ENCODE assay signal across 9 cellular contexts in genomic region chr6:170280689-170281045, GRCh38. TPM values are rescaled to one million over a fixed set of nuclear protein-coding genes. Genes with fewer than 3 reads are reported as not detected.
DNase-seq lines count a peak whose midpoint lies in the region; ATAC-seq, FAIRE-seq and TF ChIP-seq lines count a peak whose summit lies in the region.
"Had no signal": no experiment of that assay in that cellular context is flagged by ENCODE, and none has a peak within 500 bp of the region (broad histone marks: within the 10 kb centered on the region; RNA-seq: fewer than 3 reads in every experiment).

No MANE protein-coding gene starts in this region.

- H3K4me3 ChIP-seq in breast epithelium, result peak overlapping the region in 2 of 3 donors; percentile 44 to 59
- no peak overlapping the region for H3K4me3 ChIP-seq in mammary epithelial cell (replicated peaks in 1 of 3; ENCODE audit: insufficient read depth in 1 of 3, low read depth in 2 of 3, low read length in 3 of 3)
- H3K4me3 ChIP-seq in RWPE2 (ENCODE audit: severe bottlenecking), result no peak overlapping the region
- no peak overlapping the region for H3K4me3 ChIP-seq in keratinocyte (ENCODE audit: control insufficient read depth in 2 of 3, extremely low read depth in 1 of 3, insufficient read depth in 2 of 3, low read depth in 1 of 3, low read length in 3 of 3)
- H3K4me3 ChIP-seq in upper lobe of left lung, result peak overlapping the region in 3 of 4 donors; percentile 26 to 35 (median 26)

- ATAC-seq in RWPE2 (ENCODE audit: low read depth) (no peak), upper lobe of left lung (ENCODE audit: low FRiP score in 2 of 2) (peak in 1 of 2 donors; percentile 65)

- no peak for FAIRE-seq in keratinocyte (lab: Jason Lieb, UNC)
- FAIRE-seq: G401.6 had no signal

- H3K4me1 ChIP-seq in breast epithelium, result no peaks in the 10 kb centered on the region
- no peaks in the 10 kb centered on the region for H3K4me1 ChIP-seq in mammary epithelial cell (ENCODE audit: insufficient read depth, low read length)
- no peaks in the 10 kb centered on the region for H3K4me1 ChIP-seq in RWPE2 (ENCODE audit: insufficient read depth, poor library complexity, severe bottlenecking)
- H3K4me1 ChIP-seq in keratinocyte (ENCODE audit: control insufficient read depth, extremely low read depth, insufficient read depth, low read length), result peaks cover 4% of the 10 kb centered on the region
- H3K4me1 ChIP-seq in upper lobe of left lung, result peaks cover 9 to 29% (median 15%) of the 10 kb centered on the region in 4 donors

- H3K9me3 ChIP-seq in breast epithelium, result no peaks in the 10 kb centered on the region
- no peaks in the 10 kb centered on the region for H3K9me3 ChIP-seq in mammary epithelial cell (replicated peaks; ENCODE audit: insufficient read depth, low read length)
- no peaks in the 10 kb centered on the region for H3K9me3 ChIP-seq in RWPE2 (ENCODE audit: severe bottlenecking)
- no peaks in the 10 kb centered on the region for H3K9me3 ChIP-seq in keratinocyte (ENCODE audit: control insufficient read depth, low read depth, low read length)
- H3K9me3 ChIP-seq in upper lobe of left lung, result no peaks in the 10 kb centered on the region

- peaks cover 3% of the 10 kb centered on the region for H3K79me2 ChIP-seq in mammary epithelial cell (ENCODE audit: insufficient read depth, low read length)
- no peaks in the 10 kb centered on the region for H3K79me2 ChIP-seq in keratinocyte (ENCODE audit: control insufficient read depth, insufficient read depth, low read length)

- dilution Hi-C loops in mammary epithelial cell (cut with HindIII; ENCODE audit: low sequenced_read_pairs), result no loop called here
- dilution Hi-C loops in keratinocyte (cut with MboI; ENCODE audit: extremely low pct_ligation_motif_present, low sequenced_read_pairs), result no loop called here

- TF ChIP-seq POLR2A in breast epithelium (IDR thresholded peaks at IDR 0.05) (no peak), upper lobe of left lung (IDR thresholded peaks at IDR 0.05) (no peak)

- H3K4me2 ChIP-seq in mammary epithelial cell (ENCODE audit: insufficient read depth, low read depth, low read length), result no peak overlapping the region
- H3K4me2 ChIP-seq in keratinocyte (ENCODE audit: control insufficient read depth, extremely low read depth, insufficient read depth, low read depth, low read length), result peak overlapping the region; percentile 52

- TF ChIP-seq CTCF in breast epithelium (IDR thresholded peaks at IDR 0.05), result no peak
- no peak for TF ChIP-seq CTCF in mammary epithelial cell (conservative IDR thresholded peaks at IDR 0.05 in 1 of 2, IDR thresholded peaks at IDR 0.05 in 1 of 2; ENCODE audit: extremely low read depth in 1 of 2, insufficient read depth in 1 of 2, low read depth in 1 of 2, low read length in 2 of 2)
- TF ChIP-seq CTCF in RWPE2 (IDR thresholded peaks at IDR 0.05; ENCODE audit: poor library complexity, severe bottlenecking), result no peak
- TF ChIP-seq CTCF in keratinocyte (optimal IDR thresholded peaks at IDR 0.05 in 1 of 3, IDR thresholded peaks at IDR 0.05 in 1 of 3, conservative IDR thresholded peaks at IDR 0.05 in 1 of 3; ENCODE audit: extremely low read depth in 1 of 3, insufficient read depth in 2 of 3, low read length in 3 of 3), result no peak
- no peak for TF ChIP-seq CTCF in upper lobe of left lung (IDR thresholded peaks at IDR 0.05)

- no peak overlapping the region for H2AFZ ChIP-seq in mammary epithelial cell (ENCODE audit: low read depth, low read length)
- H2AFZ ChIP-seq in keratinocyte (ENCODE audit: control insufficient read depth, low read length), result no peak overlapping the region

- no peak for DNase-seq in breast epithelium (ENCODE audit: low spot score in 2 of 2)
- no peak for DNase-seq in mammary epithelial cell
- peak; percentile 19 for DNase-seq in RWPE2 (ENCODE audit: low spot score)
- no peak for DNase-seq in keratinocyte (ENCODE audit: low read depth, low spot score)
- peak in 1 of 2 donors; percentile 79 for DNase-seq in upper lobe of left lung
- no peak for DNase-seq in NCI-H187 (lab: John Stamatoyannopoulos, UW)
- DNase-seq in NCI-H82 (lab: John Stamatoyannopoulos, UW), result no peak
- no peak for DNase-seq in glomerular visceral epithelial cell (ENCODE audit: extremely low spot score)

- in situ Hi-C loops in mammary epithelial cell (cut with MboI; ENCODE audit: low sequenced_read_pairs in 2 of 2), result loop anchor here in 1 of 2 donors (25.0 kb wide), 2 partner anchors 293 to 443 kb away; no protein-coding TSS in a partner anchor

- peak overlapping the region in 1 of 2 donors; percentile 69 for H3K27ac ChIP-seq in breast epithelium
- H3K27ac ChIP-seq in mammary epithelial cell (ENCODE audit: insufficient read depth, low read depth, low read length), result no peak overlapping the region
- no peak overlapping the region for H3K27ac ChIP-seq in RWPE2 (ENCODE audit: poor library complexity, severe bottlenecking)
- no peak overlapping the region for H3K27ac ChIP-seq in keratinocyte (ENCODE audit: control insufficient read depth, insufficient read depth, low read length)
- H3K27ac ChIP-seq in upper lobe of left lung, result peak overlapping the region in 1 of 4 donors; percentile 36

- H3K27me3 ChIP-seq in breast epithelium (no peaks in the 10 kb centered on the region), mammary epithelial cell (ENCODE audit: insufficient read depth, low read length) (no peaks in the 10 kb centered on the region), RWPE2 (ENCODE audit: insufficient read depth, poor library complexity, severe bottlenecking) (no peaks in the 10 kb centered on the region), keratinocyte (ENCODE audit: control insufficient read depth, extremely low read depth, insufficient read depth, low read length) (no peaks in the 10 kb centered on the region), upper lobe of left lung (no peaks in the 10 kb centered on the region)

- intact Hi-C loops in breast epithelium (cut with DNase I; ENCODE audit: low total_unique reads) (no loop called here), mammary epithelial cell (cut with micrococcal nuclease) (no loop called here)

- TF ChIP-seq EP300 in upper lobe of left lung (IDR thresholded peaks at IDR 0.05), result no peak

- WGBS in mammary epithelial cell (ENCODE audit: low coverage, missing lambda C conversion rate), result 93% methylated on average over 21 of the region's 23 CpGs
- 56 to 87% methylated on average over 23 of the region's 23 CpGs for WGBS in upper lobe of left lung, 2 donors

- no TSS peak for BruUV-seq in mammary epithelial cell (replicated peaks; lab: Mats Ljungman, UMichigan)

- H4K20me1 ChIP-seq in mammary epithelial cell (ENCODE audit: insufficient read depth, low read length) (no peaks in the 10 kb centered on the region), keratinocyte (ENCODE audit: control insufficient read depth, extremely low read depth, insufficient read depth, low read length) (no peaks in the 10 kb centered on the region)

- CTCF ChIA-PET in mammary epithelial cell (lab: Charles Lee; ENCODE audit: low non-redundant PET), result no interaction called here

- H3K9ac ChIP-seq in mammary epithelial cell (ENCODE audit: insufficient read depth, low read length) (no peak overlapping the region), keratinocyte (ENCODE audit: control insufficient read depth, extremely low read depth, insufficient read depth, low read length) (no peak overlapping the region)

- H3K36me3 ChIP-seq in breast epithelium, result no peaks in the 10 kb centered on the region
- H3K36me3 ChIP-seq in mammary epithelial cell (ENCODE audit: insufficient read depth, low read length), result peaks cover 11% of the 10 kb centered on the region
- H3K36me3 ChIP-seq in RWPE2 (ENCODE audit: low read depth), result peaks cover 35% of the 10 kb centered on the region
- H3K36me3 ChIP-seq in keratinocyte (ENCODE audit: control insufficient read depth in 2 of 2, extremely low read depth in 1 of 2, insufficient read depth in 2 of 2, low read length in 2 of 2), result peaks cover 19 to 25% of the 10 kb centered on the region in 2 experiments
- H3K36me3 ChIP-seq in upper lobe of left lung, result peaks cover 0 to 36% (median 10%) of the 10 kb centered on the region in 4 donors

- H3K9me1 ChIP-seq in keratinocyte (ENCODE audit: control insufficient read depth, extremely low read depth, insufficient read depth, low read length), result no peaks in the 10 kb centered on the region

RNA-seq across cellular contexts. Expression of gene DLL1, which starts 10.2 kb away (rescaled TPM):
- total RNA-seq in breast epithelium, result 10 to 100 TPM in 2 of 3 donors, 1 to 10 TPM in 1; 3.8 to 26.9 (median 12.3) TPM
- 10 to 100 TPM; 27.5 to 45.8 TPM for total RNA-seq in mammary epithelial cell
- 10.9 TPM for polyA plus RNA-seq in mammary epithelial cell
- 8.7 TPM for polyA minus RNA-seq in mammary epithelial cell
- polyA plus RNA-seq in keratinocyte, result 6.5 to 14.2 TPM (median 8.2 TPM) in 3 replicates
- 2.7 TPM for polyA plus RNA-seq in keratinocyte (2011; ENCODE audit: low read depth)
- polyA plus RNA-seq in keratinocyte (2011; cell fraction: cytosol; rRNA removed), result 2.3 and 4.1 TPM in 2 replicates
- polyA plus RNA-seq in keratinocyte (2011; cell fraction: nucleus; rRNA removed), result 30.2 and 36.7 TPM in 2 replicates
- 2.3 and 15.9 TPM in 2 replicates for polyA plus RNA-seq in keratinocyte (2012; ENCODE audit: low replicate concordance)
- polyA minus RNA-seq in keratinocyte, result 4.0 to 23.8 TPM (median 5.8 TPM) in 3 replicates
- 9.6 TPM for polyA minus RNA-seq in keratinocyte (2011; cell fraction: cytosol; rRNA and poly(A)+ RNA removed)
- 22.2 and 23.8 TPM in 2 replicates for polyA minus RNA-seq in keratinocyte (2011; cell fraction: nucleus; rRNA and poly(A)+ RNA removed)
- 10 to 100 TPM in 3 of 6 donors, 1 to 10 TPM in 3; 3.8 to 20.1 (median 10.2) TPM for total RNA-seq in upper lobe of left lung

RNA-seq across cellular contexts. Expression of gene FAM120B, which starts 25.9 kb away (rescaled TPM):
- 10 to 100 TPM; 28.8 to 35.0 (median 33.8) TPM for total RNA-seq in breast epithelium
- total RNA-seq in mammary epithelial cell, result 10 to 100 TPM; 27.3 to 29.7 TPM
- 11.3 TPM for polyA plus RNA-seq in mammary epithelial cell
- polyA minus RNA-seq in mammary epithelial cell, result 45.2 TPM
- polyA plus RNA-seq in keratinocyte, result 17.4 to 18.4 TPM (median 18.3 TPM) in 3 replicates
- polyA plus RNA-seq in keratinocyte (2011; ENCODE audit: low read depth), result 31.0 TPM
- polyA plus RNA-seq in keratinocyte (2011; cell fraction: cytosol; rRNA removed), result 11.2 and 16.1 TPM in 2 replicates
- polyA plus RNA-seq in keratinocyte (2011; cell fraction: nucleus; rRNA removed), result 30.5 and 38.0 TPM in 2 replicates
- 15.5 and 21.1 TPM in 2 replicates for polyA plus RNA-seq in keratinocyte (2012; ENCODE audit: low replicate concordance)
- polyA minus RNA-seq in keratinocyte, result 34.0 to 46.8 TPM (median 38.6 TPM) in 3 replicates
- 13.6 TPM for polyA minus RNA-seq in keratinocyte (2011; cell fraction: cytosol; rRNA and poly(A)+ RNA removed)
- polyA minus RNA-seq in keratinocyte (2011; cell fraction: nucleus; rRNA and poly(A)+ RNA removed), result 18.7 and 51.9 TPM in 2 replicates
- 10 to 100 TPM; 20.1 to 51.3 (median 28.3) TPM for total RNA-seq in upper lobe of left lung

Comparison
In these comparisons a context has a peak if more than half of its experiments do, and no peak if none do; other contexts are left out.
1. H3K4me3 ChIP-seq: peak in breast epithelium (2 of 3) and upper lobe of left lung (3 of 4); none in mammary epithelial cell (0 of 3), RWPE2 (single experiment) and keratinocyte (0 of 3).